Comparison of ENCODE assay signal across 17 cellular contexts in genomic region chr1:154171222-154171583, GRCh38. TPM values are rescaled to one million over a fixed set of nuclear protein-coding genes. Genes with fewer than 3 reads are reported as not detected.
DNase-seq lines count a peak whose midpoint lies in the region; ATAC-seq and TF ChIP-seq lines count a peak whose summit lies in the region.
"Had no signal": no experiment of that assay in that cellular context is flagged by ENCODE, and none has a peak within 500 bp of the region (broad histone marks: within the 10 kb centered on the region; RNA-seq: fewer than 3 reads in every experiment).

No MANE protein-coding gene starts in this region.

- no peaks in the 10 kb centered on the region for H3K9me3 Mint-ChIP-seq in activated naive CD4-positive, alpha-beta T cell treated with anti-CD3 and anti-CD28 coated beads for 36 hours
- H3K9me3 Mint-ChIP-seq in activated naive CD8-positive, alpha-beta T cell (ENCODE audit: low read depth): no peaks in the 10 kb centered on the region
- H3K9me3 Mint-ChIP-seq in stimulated activated naive CD8-positive, alpha-beta T cell treated with anti-CD3 and anti-CD28 coated beads, Interleukin-15, Interleukin-2, amounts not matched to agents 100 ng/mL and 50 ng/mL, for 24 hours: no peaks in the 10 kb centered on the region
- H3K9me3 Mint-ChIP-seq: IgD-negative memory B cell had no signal

- H3K9me3 ChIP-seq in lower lobe of right lung (no peaks in the 10 kb centered on the region), body of pancreas (no peaks in the 10 kb centered on the region)
- H3K9me3 ChIP-seq: suprapubic skin had no signal

- H3K4me3 Mint-ChIP-seq in activated naive CD4-positive, alpha-beta T cell treated with anti-CD3 and anti-CD28 coated beads for 36 hours: no peak overlapping the region
- H3K4me3 Mint-ChIP-seq in activated naive CD8-positive, alpha-beta T cell: peak overlapping the region; percentile 82
- H3K4me3 Mint-ChIP-seq in stimulated activated naive CD8-positive, alpha-beta T cell treated with anti-CD3 and anti-CD28 coated beads, Interleukin-15, Interleukin-2, amounts not matched to agents 100 ng/mL and 50 ng/mL, for 24 hours: peak overlapping the region; percentile 63
- H3K4me3 Mint-ChIP-seq: IgD-negative memory B cell had no signal

- no peak for TF ChIP-seq CTCF in lower lobe of right lung (IDR thresholded peaks at IDR 0.05)
- TF ChIP-seq CTCF in body of pancreas (IDR thresholded peaks at IDR 0.05): no peak

- no peak overlapping the region for H3K4me3 ChIP-seq in lower lobe of right lung
- H3K4me3 ChIP-seq in body of pancreas: no peak overlapping the region
- H3K4me3 ChIP-seq: SK-N-MC, suprapubic skin had no signal

- ATAC-seq in lower lobe of right lung: peak; percentile 66 to 73
- no peak for ATAC-seq in GM21723 (IDR thresholded peaks at IDR 0.05; ENCODE audit: unreplicated experiment)
- no peak for ATAC-seq in body of pancreas
- ATAC-seq: PC-3 had no signal

- no peak for DNase-seq in activated naive CD4-positive, alpha-beta T cell treated with anti-CD3 and anti-CD28 coated beads for 36 hours
- no peak for DNase-seq in activated naive CD4-positive, alpha-beta T cell (lab: John Stamatoyannopoulos, UW)
- DNase-seq in lower lobe of right lung (no peak), cerebellar nuclear complex (lab: John Stamatoyannopoulos, UW) (no peak), body of pancreas (no peak)
- DNase-seq: mesendoderm, MV-4-11, NCI-H69, PC-3 had no signal

- no peaks in the 10 kb centered on the region for H3K27me3 Mint-ChIP-seq in activated naive CD4-positive, alpha-beta T cell treated with anti-CD3 and anti-CD28 coated beads for 36 hours (ENCODE audit: low read depth)
- H3K27me3 Mint-ChIP-seq in activated naive CD8-positive, alpha-beta T cell: no peaks in the 10 kb centered on the region
- no peaks in the 10 kb centered on the region for H3K27me3 Mint-ChIP-seq in stimulated activated naive CD8-positive, alpha-beta T cell treated with anti-CD3 and anti-CD28 coated beads, Interleukin-15, Interleukin-2, amounts not matched to agents 100 ng/mL and 50 ng/mL, for 24 hours
- H3K27me3 Mint-ChIP-seq: IgD-negative memory B cell had no signal

- CTCF ChIA-PET in activated naive CD4-positive, alpha-beta T cell treated with anti-CD3 and anti-CD28 coated beads for 36 hours (lab: Charles Lee): interaction anchor here (0.8 to 1.5 kb wide), 3 partner anchors 12 to 28 kb away, joined by 3 read pairs; no protein-coding TSS in a partner anchor

- H3K27ac ChIP-seq in lower lobe of right lung (no peak overlapping the region), body of pancreas (no peak overlapping the region)
- H3K27ac ChIP-seq: SK-N-MC, suprapubic skin had no signal

- H3K27ac Mint-ChIP-seq in activated naive CD4-positive, alpha-beta T cell treated with anti-CD3 and anti-CD28 coated beads for 36 hours: peak overlapping the region; percentile 80
- peak overlapping the region; percentile 98 for H3K27ac Mint-ChIP-seq in activated naive CD8-positive, alpha-beta T cell
- peak overlapping the region; percentile 73 for H3K27ac Mint-ChIP-seq in stimulated activated naive CD8-positive, alpha-beta T cell treated with anti-CD3 and anti-CD28 coated beads, Interleukin-15, Interleukin-2, amounts not matched to agents 100 ng/mL and 50 ng/mL, for 24 hours

- intact Hi-C loops in activated naive CD4-positive, alpha-beta T cell treated with anti-CD3 and anti-CD28 coated beads for 36 hours (cut with micrococcal nuclease): loop anchor here (1.0 kb wide), 1 partner anchor 11 kb away; no protein-coding TSS in a partner anchor
- intact Hi-C loops in lower lobe of right lung (cut with DNase I) (no loop called here), body of pancreas (cut with DNase I) (no loop called here)

- H3K4me1 Mint-ChIP-seq in activated naive CD4-positive, alpha-beta T cell treated with anti-CD3 and anti-CD28 coated beads for 36 hours (ENCODE audit: low read depth): peaks cover 51% of the 10 kb centered on the region
- H3K4me1 Mint-ChIP-seq in activated naive CD8-positive, alpha-beta T cell (ENCODE audit: low read depth): peaks cover 62% of the 10 kb centered on the region
- H3K4me1 Mint-ChIP-seq in stimulated activated naive CD8-positive, alpha-beta T cell treated with anti-CD3 and anti-CD28 coated beads, Interleukin-15, Interleukin-2, amounts not matched to agents 100 ng/mL and 50 ng/mL, for 24 hours (ENCODE audit: low read depth): peaks cover 63% of the 10 kb centered on the region

- 90 to 93% methylated on average over 4 of the region's 4 CpGs for WGBS in body of pancreas, 2 donors

- H3K4me1 ChIP-seq in lower lobe of right lung: peaks cover 12% of the 10 kb centered on the region
- H3K4me1 ChIP-seq in body of pancreas: peaks cover 6% of the 10 kb centered on the region

- no peak for TF ChIP-seq POLR2A in body of pancreas (IDR thresholded peaks at IDR 0.05)

- H3K36me3 ChIP-seq in lower lobe of right lung (peaks cover 100% of the 10 kb centered on the region), body of pancreas (replicated peaks in 1 of 2; ENCODE audit: insufficient read depth in 1 of 2, low read depth in 2 of 2) (peaks cover 22 to 50% of the 10 kb centered on the region in 2 donors)

- H3K27me3 ChIP-seq in lower lobe of right lung (ENCODE audit: low read depth): no peaks in the 10 kb centered on the region
- H3K27me3 ChIP-seq in body of pancreas: no peaks in the 10 kb centered on the region
- H3K27me3 ChIP-seq: suprapubic skin had no signal

- H3K36me3 Mint-ChIP-seq in activated naive CD4-positive, alpha-beta T cell treated with anti-CD3 and anti-CD28 coated beads for 36 hours (ENCODE audit: low read depth): peaks cover 67% of the 10 kb centered on the region
- H3K36me3 Mint-ChIP-seq in activated naive CD8-positive, alpha-beta T cell: peaks cover 12% of the 10 kb centered on the region
- H3K36me3 Mint-ChIP-seq in stimulated activated naive CD8-positive, alpha-beta T cell treated with anti-CD3 and anti-CD28 coated beads, Interleukin-15, Interleukin-2, amounts not matched to agents 100 ng/mL and 50 ng/mL, for 24 hours (ENCODE audit: low read depth): peaks cover 80% of the 10 kb centered on the region
- H3K36me3 Mint-ChIP-seq: IgD-negative memory B cell had no signal

RNA-seq across cellular contexts. Expression of gene NUP210L, which starts 16.3 kb away (rescaled TPM):
- under 1 TPM; 0.02 to 0.05 TPM for total RNA-seq in activated naive CD4-positive, alpha-beta T cell treated with anti-CD3 and anti-CD28 coated beads for 36 hours
- total RNA-seq in lower lobe of right lung (1.7 TPM), body of pancreas (not detected)
- total RNA-seq: cerebellum, epithelial cell of proximal tubule, suprapubic skin had no signal

RNA-seq across cellular contexts. Expression of gene TPM3, which starts 20.7 kb away (rescaled TPM):
- total RNA-seq in activated naive CD4-positive, alpha-beta T cell treated with anti-CD3 and anti-CD28 coated beads for 36 hours: 100 to 1,000 TPM; 587 to 611 TPM
- 334 TPM for total RNA-seq in lower lobe of right lung
- total RNA-seq in body of pancreas: 100 to 1,000 TPM in 1 of 2 donors, 10 to 100 TPM in 1; 74.2 to 131 TPM

RNA-seq across cellular contexts. Expression of gene CFAP141, which starts 34.9 kb away (rescaled TPM):
- not detected for total RNA-seq in activated naive CD4-positive, alpha-beta T cell treated with anti-CD3 and anti-CD28 coated beads for 36 hours
- total RNA-seq in lower lobe of right lung (2.8 TPM), body of pancreas (not detected)
- total RNA-seq: cerebellum, epithelial cell of proximal tubule, PC-3, suprapubic skin had no signal

RNA-seq across cellular contexts. Expression of gene UBAP2L, which starts 49.6 kb away (rescaled TPM):
- 100 to 1,000 TPM; 154 to 164 TPM for total RNA-seq in activated naive CD4-positive, alpha-beta T cell treated with anti-CD3 and anti-CD28 coated beads for 36 hours
- 142 TPM for total RNA-seq in lower lobe of right lung
- 10 to 100 TPM; 38.1 to 50.1 TPM for total RNA-seq in body of pancreas

Comparison
In these comparisons a context has a peak if more than half of its experiments do, and no peak if none do; other contexts are left out.
1. ATAC-seq: peak in lower lobe of right lung (2 of 2); none in GM21723 (single experiment) and body of pancreas (single experiment).
2. Peak in every context shown above with its lines, with median percentiles within 50 percentile points of each other: H3K27ac Mint-ChIP-seq.